In genomic region chr3:197023241-197023997, GRCh38 we compare ENCODE assay signal across 8 cellular contexts. TPM values are rescaled to one million over a fixed set of nuclear protein-coding genes. Genes with fewer than 3 reads are reported as not detected.
DNase-seq lines count a peak whose midpoint lies in the region; ATAC-seq, FAIRE-seq and TF ChIP-seq lines count a peak whose summit lies in the region.

No MANE protein-coding gene starts in this region.

- H3K36me3 ChIP-seq in GM06990 (ENCODE audit: control insufficient read depth, insufficient read depth, low read length) (peaks cover 2% of the 10 kb centered on the region), HepG2 (replicated peaks in 1 of 2; ENCODE audit: control insufficient read depth in 1 of 2, insufficient read depth in 2 of 2, low read length in 2 of 2) (no peaks in the 10 kb centered on the region; a peak in 1 of 5 replicates)

- no peak overlapping the region for H3K27ac ChIP-seq in HepG2 (ENCODE audit: extremely low read length, insufficient read depth, low read length)

- no TSS peak for BruUV-seq in HepG2 (replicated peaks; lab: Mats Ljungman, UMichigan)

- WGBS in HepG2 (ENCODE audit: low lambda C conversion rate), result 87% methylated on average over 16 of the region's 27 CpGs

- H3K27me3 ChIP-seq in GM06990 (replicated peaks; ENCODE audit: control insufficient read depth, insufficient read depth, low read length), result no peaks in the 10 kb centered on the region
- no peaks in the 10 kb centered on the region for H3K27me3 ChIP-seq in HepG2 (ENCODE audit: control insufficient read depth in 1 of 2, insufficient read depth in 2 of 2, low read length in 2 of 2)

- ATAC-seq in GM21367 (IDR thresholded peaks at IDR 0.05; ENCODE audit: unreplicated experiment) (peak; percentile 43), HepG2 (no peak), esophagus mucosa (no peak)

- H3K79me2 ChIP-seq in HepG2 (ENCODE audit: insufficient read depth, low read length), result no peaks in the 10 kb centered on the region

- no peak for TF ChIP-seq POLR2A in HepG2 (IDR thresholded peaks at IDR 0.05; ENCODE audit: insufficient read depth in 1 of 2, low read depth in 2 of 2, low read length in 2 of 2)

- no peaks in the 10 kb centered on the region for H4K20me1 ChIP-seq in HepG2 (ENCODE audit: insufficient read depth, low read length)

- H3K4me3 Mint-ChIP-seq in chondrocyte (ENCODE audit: unreplicated experiment), result peak overlapping the region; percentile 2

- POLR2A ChIA-PET in HepG2 (lab: Yijun Ruan, JAX), result no interaction called here

- no peaks in the 10 kb centered on the region for H3K36me3 Mint-ChIP-seq in chondrocyte (ENCODE audit: low read depth)

- H3K4me2 ChIP-seq in HepG2 (ENCODE audit: low read depth, low read length), result no peak overlapping the region

- H3K9me3 Mint-ChIP-seq in chondrocyte (ENCODE audit: low read depth), result no peaks in the 10 kb centered on the region

- H3K4me1 ChIP-seq in HepG2 (ENCODE audit: insufficient read depth, low read length), result peaks cover 34% of the 10 kb centered on the region

- H3K4me1 Mint-ChIP-seq in chondrocyte (ENCODE audit: low read depth), result peaks cover 15% of the 10 kb centered on the region

- TF ChIP-seq RAD21 in HepG2 (CRISPR knock-in tag; IDR thresholded peaks at IDR 0.05), result no peak

- no peak for TF ChIP-seq CTCF in GM06990 (IDR thresholded peaks at IDR 0.05; ENCODE audit: insufficient read depth, low read length, poor library complexity, severe bottlenecking)
- no peak for TF ChIP-seq CTCF in chondrocyte (IDR thresholded peaks at IDR 0.05)
- TF ChIP-seq CTCF in HepG2 (CRISPR knock-in tag; IDR thresholded peaks at IDR 0.05), result no peak

- no peak for FAIRE-seq in HepG2 (lab: Jason Lieb, UNC)

- peaks cover 24% of the 10 kb centered on the region for H3K27me3 Mint-ChIP-seq in chondrocyte (ENCODE audit: low read depth)

- H3K4me3 ChIP-seq in GM06990 (replicated peaks; ENCODE audit: low read depth, low read length) (0 out of 2 replicates have a peak overlapping the region, but pooled peaks have one; percentile 7), HepG2 (replicated peaks in 1 of 3; ENCODE audit: insufficient read depth in 1 of 3, low read depth in 2 of 3, low read length in 3 of 3) (no peak overlapping the region)

- no peaks in the 10 kb centered on the region for H3K9me3 ChIP-seq in HepG2 (ENCODE audit: low read length)

- H3K9ac ChIP-seq in HepG2 (ENCODE audit: insufficient read depth, low read depth, low read length), result no peak overlapping the region

- H3K27ac Mint-ChIP-seq in chondrocyte (ENCODE audit: unreplicated experiment), result no peak overlapping the region

- TF ChIP-seq EP300 in HepG2 (IDR thresholded peaks at IDR 0.05; ENCODE audit: low read depth in 2 of 2, low read length in 2 of 2) (no peak), HepG2 (CRISPR knock-in tag; IDR thresholded peaks at IDR 0.05; ENCODE audit: borderline replicate concordance) (no peak)

- CTCF ChIA-PET in HepG2 (lab: Yijun Ruan, JAX; ENCODE audit: low intra/inter-chr PET ratio, low total read pairs), result no interaction called here

- in situ Hi-C loops in HepG2 (cut with HindIII; ENCODE audit: extremely low pct_ligation_motif_present, low pct_unique_long_range_greater_than_20kb), result no loop called here

- DNase-seq in GM06990 (ENCODE audit: extremely low read depth, insufficient read length), result peak; percentile 86
- peak; percentile 77 for DNase-seq in NCI-H1694 treated with DMSO at 0.1 percent for 48 hours (lab: John Stamatoyannopoulos, UW)
- no peak for DNase-seq in chondrocyte (ENCODE audit: low spot score)
- DNase-seq in KG1 (lab: John Stamatoyannopoulos, UW), result no peak
- DNase-seq in HepG2 (ENCODE audit: low spot score), result no peak
- no peak for DNase-seq in SK-N-DZ (ENCODE audit: low spot score)

- intact Hi-C loops in HepG2 (cut with micrococcal nuclease; ENCODE audit: unreplicated experiment), result no loop called here

- no peak overlapping the region for H2AFZ ChIP-seq in HepG2 (ENCODE audit: low read length)

TF ChIP-seq in HepG2, 621 proteins besides CTCF, POLR2A, EP300 and RAD21 (continues in another document):
- TF ChIP-seq ZFX (CRISPR knock-in tag; IDR thresholded peaks at IDR 0.05; ENCODE audit: low read depth), result no peak
- TF ChIP-seq FUBP1 (CRISPR knock-in tag; IDR thresholded peaks at IDR 0.05; ENCODE audit: borderline replicate concordance), result no peak
- no peak for TF ChIP-seq THAP8 (CRISPR knock-in tag; IDR thresholded peaks at IDR 0.05; ENCODE audit: borderline replicate concordance)

RNA-seq across cellular contexts. Expression of gene MELTF, which starts 6.2 kb away (rescaled TPM):
- total RNA-seq in chondrocyte (4.5 to 5.2 TPM (median 5.1 TPM) in 3 replicates), HepG2 (2016; rRNA removed; fragmentation: Illumina TruSeq; extraction: Trizol) (0.97 and 3.2 TPM in 2 replicates), esophagus mucosa (2.8 TPM)
- 1.2 and 1.3 TPM in 2 replicates for total RNA-seq in HepG2 (2016; cell fraction: cytosol; rRNA removed; fragmentation: Illumina TruSeq; extraction: Trizol; ENCODE audit: low read depth)
- total RNA-seq in HepG2 (2016; cell fraction: insoluble cytoplasmic fraction; rRNA removed; fragmentation: Illumina TruSeq; extraction: Trizol), result 1.4 and 3.7 TPM in 2 replicates
- 0.99 and 1.4 TPM in 2 replicates for total RNA-seq in HepG2 (2016; cell fraction: membrane; rRNA removed; fragmentation: Illumina TruSeq; extraction: Trizol)
- 3.9 and 5.1 TPM in 2 replicates for total RNA-seq in HepG2 (2016; cell fraction: nucleus; rRNA removed; fragmentation: Illumina TruSeq; extraction: Trizol)
- 7.5 and 11.9 TPM in 2 replicates for polyA plus RNA-seq in HepG2 (2011; rRNA removed)
- 7.7 TPM in 2 replicates for polyA plus RNA-seq in HepG2 (2011; cell fraction: cytosol; rRNA removed)
- polyA plus RNA-seq in HepG2 (2011; cell fraction: nucleus; rRNA removed), result 46.8 and 48.0 TPM in 2 replicates
- 14.6 and 19.2 TPM in 2 replicates for polyA plus RNA-seq in HepG2 (2012)
- 0.49 and 0.59 TPM in 2 replicates for polyA plus RNA-seq in HepG2 (2016; cell fraction: cytosol; fragmentation: Illumina TruSeq; extraction: Trizol; ENCODE audit: low read depth)
- 1.5 and 2.3 TPM in 2 replicates for polyA plus RNA-seq in HepG2 (2016; cell fraction: insoluble cytoplasmic fraction; fragmentation: Illumina TruSeq; extraction: Trizol; ENCODE audit: low read depth)
- 0.74 and 1.1 TPM in 2 replicates for polyA plus RNA-seq in HepG2 (2016; cell fraction: membrane; fragmentation: Illumina TruSeq; extraction: Trizol; ENCODE audit: low read depth)
- 6.7 and 9.2 TPM in 2 replicates for polyA plus RNA-seq in HepG2 (2016; cell fraction: nucleus; fragmentation: Illumina TruSeq; extraction: Trizol; ENCODE audit: insufficient read depth, low read depth)
- polyA minus RNA-seq in HepG2 (2011; rRNA and poly(A)+ RNA removed; ENCODE audit: low replicate concordance), result 4.9 and 17.9 TPM in 2 replicates
- 7.8 and 11.0 TPM in 2 replicates for polyA minus RNA-seq in HepG2 (2011; cell fraction: cytosol; rRNA and poly(A)+ RNA removed)
- 14.8 and 17.5 TPM in 2 replicates for polyA minus RNA-seq in HepG2 (2011; cell fraction: nucleus; rRNA and poly(A)+ RNA removed)
- 5.7 and 8.8 TPM in 2 replicates for polyA plus RNA-seq in SK-N-DZ (2014; cell fraction: cytosol; rRNA removed)
- polyA plus RNA-seq in SK-N-DZ (2014; cell fraction: nucleus; rRNA removed), result 27.5 and 31.1 TPM in 2 replicates

RNA-seq across cellular contexts. Expression of gene PIGZ, which starts 54.8 kb away (rescaled TPM):
- 8.8 to 10.1 TPM (median 9.9 TPM) in 3 replicates for total RNA-seq in chondrocyte
- total RNA-seq in HepG2 (2016; rRNA removed; fragmentation: Illumina TruSeq; extraction: Trizol), result 2.2 and 4.7 TPM in 2 replicates
- total RNA-seq in HepG2 (2016; cell fraction: cytosol; rRNA removed; fragmentation: Illumina TruSeq; extraction: Trizol; ENCODE audit: low read depth), result 4.8 and 7.9 TPM in 2 replicates
- total RNA-seq in HepG2 (2016; cell fraction: insoluble cytoplasmic fraction; rRNA removed; fragmentation: Illumina TruSeq; extraction: Trizol), result 1.9 and 4.8 TPM in 2 replicates
- 3.9 and 5.7 TPM in 2 replicates for total RNA-seq in HepG2 (2016; cell fraction: membrane; rRNA removed; fragmentation: Illumina TruSeq; extraction: Trizol)
- total RNA-seq in HepG2 (2016; cell fraction: nucleus; rRNA removed; fragmentation: Illumina TruSeq; extraction: Trizol), result 3.7 and 5.7 TPM in 2 replicates
- 60.5 and 75.7 TPM in 2 replicates for polyA plus RNA-seq in HepG2 (2011; rRNA removed)
- 43.3 TPM in 2 replicates for polyA plus RNA-seq in HepG2 (2011; cell fraction: cytosol; rRNA removed)
- polyA plus RNA-seq in HepG2 (2011; cell fraction: nucleus; rRNA removed), result 156 and 196 TPM in 2 replicates
- polyA plus RNA-seq in HepG2 (2012), result 56.2 and 56.6 TPM in 2 replicates
- 6.6 and 6.7 TPM in 2 replicates for polyA plus RNA-seq in HepG2 (2016; cell fraction: cytosol; fragmentation: Illumina TruSeq; extraction: Trizol; ENCODE audit: low read depth)
- 3.7 and 4.6 TPM in 2 replicates for polyA plus RNA-seq in HepG2 (2016; cell fraction: insoluble cytoplasmic fraction; fragmentation: Illumina TruSeq; extraction: Trizol; ENCODE audit: low read depth)
- 5.4 and 6.6 TPM in 2 replicates for polyA plus RNA-seq in HepG2 (2016; cell fraction: membrane; fragmentation: Illumina TruSeq; extraction: Trizol; ENCODE audit: low read depth)
- 16.4 and 17.2 TPM in 2 replicates for polyA plus RNA-seq in HepG2 (2016; cell fraction: nucleus; fragmentation: Illumina TruSeq; extraction: Trizol; ENCODE audit: insufficient read depth, low read depth)
- polyA minus RNA-seq in HepG2 (2011; rRNA and poly(A)+ RNA removed; ENCODE audit: low replicate concordance), result 0.58 and 57.9 TPM in 2 replicates
- polyA minus RNA-seq in HepG2 (2011; cell fraction: cytosol; rRNA and poly(A)+ RNA removed), result 15.7 and 18.4 TPM in 2 replicates
- polyA minus RNA-seq in HepG2 (2011; cell fraction: nucleus; rRNA and poly(A)+ RNA removed), result 38.0 and 53.5 TPM in 2 replicates
- total RNA-seq in esophagus mucosa, result 3.7 TPM
- 3.8 and 8.7 TPM in 2 replicates for polyA plus RNA-seq in SK-N-DZ (2014; cell fraction: cytosol; rRNA removed)
- polyA plus RNA-seq in SK-N-DZ (2014; cell fraction: nucleus; rRNA removed), result 2.0 and 3.9 TPM in 2 replicates

Comparison
In these comparisons a context has a peak if more than half of its experiments do, and no peak if none do; other contexts are left out.
1. DNase-seq: peak in GM06990 (single experiment) and NCI-H1694 treated with DMSO at 0.1 percent for 48 hours (single experiment); none in chondrocyte (single experiment), KG1 (single experiment), HepG2 (single experiment) and SK-N-DZ (single experiment).